In the genomic region with DNA sequence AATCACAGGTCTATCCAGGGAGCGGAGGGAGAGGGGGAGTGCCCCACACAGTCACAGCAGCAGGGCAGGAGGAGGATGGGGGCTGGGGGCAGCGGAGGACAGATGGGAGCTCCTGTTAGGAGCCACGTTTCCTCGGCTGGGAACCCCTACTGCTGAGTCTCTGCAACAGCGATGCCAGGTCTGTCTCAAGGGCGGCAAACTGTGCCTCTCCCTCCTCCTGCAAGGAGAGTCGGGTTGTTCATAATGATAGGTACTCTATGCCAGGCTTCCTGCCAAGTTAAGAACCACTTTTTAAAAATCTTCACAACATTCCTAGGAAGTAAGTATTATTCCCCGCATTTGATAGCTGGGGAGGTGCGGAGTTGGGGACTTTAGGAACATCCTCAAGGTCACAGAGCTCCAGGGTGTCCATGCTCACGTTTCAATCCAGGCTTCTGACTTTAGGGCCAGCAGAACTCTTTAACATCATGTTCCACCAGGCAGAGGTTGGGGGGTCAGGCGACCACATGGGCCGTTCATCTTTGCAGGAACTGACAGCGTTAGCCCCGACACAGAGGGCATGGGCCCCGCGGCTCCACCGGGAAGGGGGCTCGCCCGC, we compare ENCODE assay signal across 8 cellular contexts.
DNase-seq lines count a peak whose midpoint lies in the region; ATAC-seq and TF ChIP-seq lines count a peak whose summit lies in the region.

No MANE protein-coding gene starts in this region.

- H3K4me3 ChIP-seq in ascending aorta, result peak overlapping the region; percentile 64 to 79

- no peaks in the 10 kb centered on the region for H3K9me3 Mint-ChIP-seq in immature natural killer cell
- no peaks in the 10 kb centered on the region for H3K9me3 Mint-ChIP-seq in stimulated activated memory B cell treated with anti-CD40 and anti-IgM and Interleukin-4, amounts not matched to agents 10 μg/mL and 1 μg/mL and 100 μg/mL, for 72 hours

- H3K36me3 Mint-ChIP-seq in immature natural killer cell, result no peaks in the 10 kb centered on the region
- H3K36me3 Mint-ChIP-seq in stimulated activated memory B cell treated with anti-CD40 and anti-IgM and Interleukin-4, amounts not matched to agents 10 μg/mL and 1 μg/mL and 100 μg/mL, for 72 hours, result no peaks in the 10 kb centered on the region

- peak overlapping the region; percentile 83 to 84 for H3K27ac ChIP-seq in ascending aorta

- peak in 1 of 3 experiments; percentile 14 for TF ChIP-seq CTCF in ascending aorta (IDR thresholded peaks at IDR 0.05)

- H3K4me1 ChIP-seq in ascending aorta, result peaks cover 3 to 7% of the 10 kb centered on the region in 2 donors

- H3K36me3 ChIP-seq in ascending aorta, result no peaks in the 10 kb centered on the region

- H3K9me3 ChIP-seq in ascending aorta, result no peaks in the 10 kb centered on the region

- H3K27me3 ChIP-seq in ascending aorta, result no peaks in the 10 kb centered on the region

- H3K27me3 Mint-ChIP-seq in immature natural killer cell (ENCODE audit: low read depth in 3 of 3), result peaks cover 4 to 17% (median 12%) of the 10 kb centered on the region in 3 donors
- H3K27me3 Mint-ChIP-seq in stimulated activated memory B cell treated with anti-CD40 and anti-IgM and Interleukin-4, amounts not matched to agents 10 μg/mL and 1 μg/mL and 100 μg/mL, for 72 hours, result peaks cover 28% of the 10 kb centered on the region

- H3K27ac Mint-ChIP-seq in immature natural killer cell, result no peak overlapping the region
- no peak overlapping the region for H3K27ac Mint-ChIP-seq in stimulated activated memory B cell treated with anti-CD40 and anti-IgM and Interleukin-4, amounts not matched to agents 10 μg/mL and 1 μg/mL and 100 μg/mL, for 72 hours

- H3K4me3 Mint-ChIP-seq in immature natural killer cell, result peak overlapping the region; percentile 73 to 79 (median 77)
- H3K4me3 Mint-ChIP-seq in stimulated activated memory B cell treated with anti-CD40 and anti-IgM and Interleukin-4, amounts not matched to agents 10 μg/mL and 1 μg/mL and 100 μg/mL, for 72 hours, result peak overlapping the region; percentile 58

- intact Hi-C loops in ascending aorta (cut with DNase I), result loop anchor here (1.0 to 5.0 kb wide), 2 partner anchors 98 to 205 kb away; a partner anchor contains a TSS

- no peak for ATAC-seq in stimulated activated memory B cell treated with anti-CD40 and anti-IgM and Interleukin-4, amounts not matched to agents 10 μg/mL and 1 μg/mL and 100 μg/mL, for 72 hours
- ATAC-seq in GM18520 (IDR thresholded peaks at IDR 0.05; ENCODE audit: unreplicated experiment), result no peak
- no peak for ATAC-seq in GM19023 (IDR thresholded peaks at IDR 0.05; ENCODE audit: unreplicated experiment)

- DNase-seq in NK-92 treated with Interleukin-12 subunit alpha and Interleukin-12 subunit beta, amount 100 ng/mL, for 24 hours (lab: John Stamatoyannopoulos, UW), result peak; percentile 12
- DNase-seq in NK-92 (lab: John Stamatoyannopoulos, UW; ENCODE audit: unreplicated experiment) (no peak), NCI-H2029 treated with DMSO at 0.1 percent for 48 hours (lab: John Stamatoyannopoulos, UW) (peak; percentile 71), ascending aorta (ENCODE audit: low spot score in 2 of 2) (peak in 1 of 2 donors; percentile 65), immature natural killer cell (no peak)

- peaks cover 2 to 8% of the 10 kb centered on the region in 2 donors for H3K4me1 Mint-ChIP-seq in immature natural killer cell
- H3K4me1 Mint-ChIP-seq in stimulated activated memory B cell treated with anti-CD40 and anti-IgM and Interleukin-4, amounts not matched to agents 10 μg/mL and 1 μg/mL and 100 μg/mL, for 72 hours, result peaks cover 7% of the 10 kb centered on the region

Comparison
In these comparisons a context has a peak if more than half of its experiments do, and no peak if none do; other contexts are left out.
1. DNase-seq: peak in NK-92 treated with Interleukin-12 subunit alpha and Interleukin-12 subunit beta, amount 100 ng/mL, for 24 hours (single experiment) and NCI-H2029 treated with DMSO at 0.1 percent for 48 hours (single experiment); none in NK-92 (single experiment) and immature natural killer cell (0 of 3).